ENCODE assay signal across 9 cellular contexts in the genomic region with DNA sequence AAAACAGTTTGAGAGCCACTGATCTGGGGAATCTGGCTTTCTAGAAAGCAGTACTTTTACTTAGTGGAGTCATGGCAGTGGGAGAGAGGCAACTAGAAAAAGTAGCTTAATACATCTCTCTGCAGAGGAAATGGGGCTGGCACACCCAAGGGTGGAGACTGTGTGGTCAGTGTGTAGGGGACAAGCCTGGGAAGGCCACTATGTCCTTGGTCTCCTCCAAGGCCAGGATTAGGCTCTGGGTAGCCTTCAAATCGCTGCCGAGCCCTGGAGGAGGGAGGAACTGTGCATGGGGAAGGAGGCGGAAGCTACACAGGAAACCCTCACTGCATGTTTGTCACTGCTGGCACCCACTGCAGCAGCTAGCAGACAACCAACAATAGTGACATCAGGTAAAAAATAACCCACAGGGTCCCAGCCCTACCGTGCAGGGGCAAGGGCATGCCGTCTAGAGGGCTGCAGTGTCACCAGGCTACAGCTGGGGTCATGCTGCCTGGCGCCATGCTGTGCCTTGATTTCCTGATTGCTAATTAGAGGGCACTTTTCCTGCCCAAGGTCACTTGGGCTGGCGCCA. TPM values are rescaled to one million over a fixed set of nuclear protein-coding genes. Genes with fewer than 3 reads are reported as not detected.
DNase-seq lines count a peak whose midpoint lies in the region; ATAC-seq and TF ChIP-seq lines count a peak whose summit lies in the region.
"Had no signal": no experiment of that assay in that cellular context is flagged by ENCODE, and none has a peak within 500 bp of the region (broad histone marks: within the 10 kb centered on the region; RNA-seq: fewer than 3 reads in every experiment).

No MANE protein-coding gene starts in this region.

- H3K9me3 Mint-ChIP-seq in activated naive CD8-positive, alpha-beta T cell treated with anti-CD3 and anti-CD28 coated beads for 36 hours = peaks cover 36% of the 10 kb centered on the region
- peaks cover 0 to 6% (median 0%) of the 10 kb centered on the region in 9 donors for H3K9me3 Mint-ChIP-seq in naive thymus-derived CD8-positive, alpha-beta T cell
- peaks cover 6% of the 10 kb centered on the region for H3K9me3 Mint-ChIP-seq in progenitor cell of endocrine pancreas (ENCODE audit: low read depth)

- H3K4me1 Mint-ChIP-seq in activated naive CD8-positive, alpha-beta T cell treated with anti-CD3 and anti-CD28 coated beads for 36 hours = peaks cover 71% of the 10 kb centered on the region
- peaks cover 37 to 96% (median 90%) of the 10 kb centered on the region in 4 donors for H3K4me1 Mint-ChIP-seq in naive thymus-derived CD8-positive, alpha-beta T cell
- H3K4me1 Mint-ChIP-seq in progenitor cell of endocrine pancreas (ENCODE audit: low read depth) = no peaks in the 10 kb centered on the region

- H3K27me3 Mint-ChIP-seq in activated naive CD8-positive, alpha-beta T cell treated with anti-CD3 and anti-CD28 coated beads for 36 hours = no peaks in the 10 kb centered on the region
- H3K27me3 Mint-ChIP-seq in naive thymus-derived CD8-positive, alpha-beta T cell = no peaks in the 10 kb centered on the region
- no peaks in the 10 kb centered on the region for H3K27me3 Mint-ChIP-seq in progenitor cell of endocrine pancreas

- H3K4me1 ChIP-seq in SJSA1 (replicated peaks) = peaks cover 23% of the 10 kb centered on the region

- no peaks in the 10 kb centered on the region for H3K36me3 ChIP-seq in GM06990 (ENCODE audit: control insufficient read depth, insufficient read depth, low read length)
- no peaks in the 10 kb centered on the region for H3K36me3 ChIP-seq in SJSA1

- H3K27me3 ChIP-seq in GM06990 (replicated peaks; ENCODE audit: control insufficient read depth, insufficient read depth, low read length) (no peaks in the 10 kb centered on the region), SJSA1 (replicated peaks) (no peaks in the 10 kb centered on the region)

- H3K27ac Mint-ChIP-seq in activated naive CD8-positive, alpha-beta T cell treated with anti-CD3 and anti-CD28 coated beads for 36 hours = peak overlapping the region; percentile 95
- H3K27ac Mint-ChIP-seq in naive thymus-derived CD8-positive, alpha-beta T cell = peak overlapping the region; percentile 90 to 99 (median 98)
- H3K27ac Mint-ChIP-seq in progenitor cell of endocrine pancreas = no peak overlapping the region

- no peak overlapping the region for H3K4me3 ChIP-seq in GM06990 (replicated peaks; ENCODE audit: low read depth, low read length)
- no peak overlapping the region for H3K4me3 ChIP-seq in SJSA1

- POLR2A ChIA-PET in naive thymus-derived CD8-positive, alpha-beta T cell (lab: Charles Lee) = interaction anchor here (0.9 to 33.2 kb wide), 19 partner anchors 9 to 182 kb away, joined by 3 to 697 read pairs (median 8); partner anchors contain the start of genes LBH and YPEL5

- peak overlapping the region; percentile 73 for H3K4me3 Mint-ChIP-seq in activated naive CD8-positive, alpha-beta T cell treated with anti-CD3 and anti-CD28 coated beads for 36 hours
- H3K4me3 Mint-ChIP-seq in naive thymus-derived CD8-positive, alpha-beta T cell = peak overlapping the region; percentile 64 to 90 (median 85)
- H3K4me3 Mint-ChIP-seq in progenitor cell of endocrine pancreas (ENCODE audit: low read depth) = no peak overlapping the region
- H3K4me3 Mint-ChIP-seq: brain had no signal

- TF ChIP-seq CTCF in GM06990 (IDR thresholded peaks at IDR 0.05; ENCODE audit: insufficient read depth, low read length, poor library complexity, severe bottlenecking) (no peak), progenitor cell of endocrine pancreas (IDR thresholded peaks at IDR 0.05; ENCODE audit: unreplicated experiment) (no peak)

- DNase-seq in GM06990 (ENCODE audit: extremely low read depth, insufficient read length) (peak; percentile 50), SJSA1 (ENCODE audit: low read depth in 1 of 2, low spot score in 2 of 2) (peak in 1 of 2 experiments; percentile 52), progenitor cell of endocrine pancreas (ENCODE audit: low spot score, unreplicated experiment) (no peak), middle frontal gyrus (ENCODE audit: extremely low spot score, low spot score) (no peak), AG08395 (ENCODE audit: low spot score) (no peak)
- DNase-seq in activated naive CD8-positive, alpha-beta T cell treated with anti-CD3 and anti-CD28 coated beads for 36 hours = peak; percentile 37
- DNase-seq in naive thymus-derived CD8-positive, alpha-beta T cell = peak; percentile 35 to 83 (median 68)

- peaks cover 49% of the 10 kb centered on the region for H3K36me3 Mint-ChIP-seq in activated naive CD8-positive, alpha-beta T cell treated with anti-CD3 and anti-CD28 coated beads for 36 hours
- H3K36me3 Mint-ChIP-seq in naive thymus-derived CD8-positive, alpha-beta T cell = peaks cover 0 to 7% (median 5%) of the 10 kb centered on the region in 3 donors
- H3K36me3 Mint-ChIP-seq in progenitor cell of endocrine pancreas (ENCODE audit: insufficient read depth) = peaks cover 4% of the 10 kb centered on the region

- H3K9me3 ChIP-seq in SJSA1 (replicated peaks) = peaks cover 14% of the 10 kb centered on the region

- peak overlapping the region; percentile 48 for H3K27ac ChIP-seq in SJSA1

- ATAC-seq in naive thymus-derived CD8-positive, alpha-beta T cell = peak; percentile 88 to 97
- ATAC-seq in GM21447 (IDR thresholded peaks at IDR 0.05; ENCODE audit: unreplicated experiment) = no peak

RNA-seq across cellular contexts. Expression of gene LBH, which starts 34.8 kb away (rescaled TPM):
- total RNA-seq in SJSA1 (2014; rRNA removed; shearing (Covaris generic)) = 163 and 186 TPM in 2 replicates
- 10 to 100 TPM; 85.0 to 89.2 TPM for total RNA-seq in activated naive CD8-positive, alpha-beta T cell treated with anti-CD3 and anti-CD28 coated beads for 36 hours
- 100 to 1,000 TPM; 537 to 573 TPM for total RNA-seq in naive thymus-derived CD8-positive, alpha-beta T cell
- polyA plus RNA-seq in naive thymus-derived CD8-positive, alpha-beta T cell = 100 to 1,000 TPM; 243 to 356 (median 307) TPM
- total RNA-seq in progenitor cell of endocrine pancreas = 62.3 and 80.5 TPM in 2 replicates

Comparison
In these comparisons a context has a peak if more than half of its experiments do, and no peak if none do; other contexts are left out.
1. DNase-seq: peak in GM06990 (single experiment), activated naive CD8-positive, alpha-beta T cell treated with anti-CD3 and anti-CD28 coated beads for 36 hours (single experiment) and naive thymus-derived CD8-positive, alpha-beta T cell (10 of 10); none in progenitor cell of endocrine pancreas (single experiment), middle frontal gyrus (single experiment) and AG08395 (single experiment).